In genomic region chr5:136075339-136075885, GRCh38 we compare ENCODE assay signal across 28 cellular contexts. TPM values are rescaled to one million over a fixed set of nuclear protein-coding genes. Genes with fewer than 3 reads are reported as not detected.
DNase-seq lines count a peak whose midpoint lies in the region; ATAC-seq, FAIRE-seq and TF ChIP-seq lines count a peak whose summit lies in the region.
"Had no signal": no experiment of that assay in that cellular context is flagged by ENCODE, and none has a peak within 500 bp of the region (broad histone marks: within the 10 kb centered on the region; RNA-seq: fewer than 3 reads in every experiment).

No MANE protein-coding gene starts in this region.

- peak; percentile 9; the same call in 1 of the 2 replicates for TF ChIP-seq CTCF in AG09319 (IDR thresholded peaks at IDR 0.05; ENCODE audit: low read depth, low read length)
- peak in 1 of 3 experiments; percentile 16; a peak in 1 of 6 replicates for TF ChIP-seq CTCF in GM12878 (IDR thresholded peaks at IDR 0.05 in 2 of 3, conservative IDR thresholded peaks at IDR 0.05 in 1 of 3; ENCODE audit: control insufficient read depth in 2 of 3, extremely low read depth in 1 of 3, insufficient read depth in 1 of 3, low read depth in 3 of 3, low read length in 3 of 3)
- peak; percentile 15 for TF ChIP-seq CTCF in fibroblast of villous mesenchyme (IDR thresholded peaks at IDR 0.05; ENCODE audit: insufficient read depth, low read depth, low read length)
- no peak for TF ChIP-seq CTCF in Peyer's patch (IDR thresholded peaks at IDR 0.05)

- SMC1A ChIA-PET in GM12878 (lab: Charles Lee; ENCODE audit: uncharacterized antibody, unreplicated experiment): interaction anchor here (0.8 to 4.6 kb wide), 22 partner anchors 8 to 114 kb away, joined by 3 to 19 read pairs (median 6); no protein-coding TSS in a partner anchor

- H3K4me1 ChIP-seq in GM12878 (ENCODE audit: control insufficient read depth, insufficient read depth, low read length): no peaks in the 10 kb centered on the region; the same call in 1 of the 2 replicates
- H3K4me1 ChIP-seq in Peyer's patch: no peaks in the 10 kb centered on the region
- H3K4me1 ChIP-seq: upper lobe of left lung had no signal

- no peak for DNase-seq in AG09319 (ENCODE audit: extremely low read depth, low read depth)
- peak; percentile 38 for DNase-seq in H7
- no peak for DNase-seq in GM12878 (ENCODE audit: low read depth, low spot score)
- DNase-seq in fibroblast of villous mesenchyme (ENCODE audit: low read depth): peak; percentile 65
- DNase-seq in Peyer's patch: no peak
- no peak for DNase-seq in OCI-M2 (lab: John Stamatoyannopoulos, UW; ENCODE audit: unreplicated experiment)
- no peak for DNase-seq in GDM1 (lab: John Stamatoyannopoulos, UW)
- no peak for DNase-seq in activated CD4-positive, alpha-beta T cell treated with anti-CD3 and anti-CD28 coated beads for 48 hours
- DNase-seq: activated CD4-positive, alpha-beta T cell treated with anti-CD3 and anti-CD28 coated beads, Interleukin-2, amount 10 ng/mL, durations not matched to agents 24 days and 14 days; C1 segment of cervical spinal cord; Caco-2; DND-41; effector CD4-positive, alpha-beta T cell; erythroblast; left ventricle myocardium superior; midbrain; naive thymus-derived CD8-positive, alpha-beta T cell; NCI-H146; occipital lobe; retina; SJCRH30; stimulated activated CD4-positive, alpha-beta T cell treated with anti-CD3 and anti-CD28 coated beads, Interleukin-2, amount 100 ng/mL, for 24 hours; upper lobe of left lung had no signal

- H3K4me2 ChIP-seq in GM12878 (ENCODE audit: control insufficient read depth, insufficient read depth): no peak overlapping the region
- H3K4me2 ChIP-seq: KMS-11, smooth muscle cell had no signal

- H4K20me1 ChIP-seq in GM12878 (ENCODE audit: control insufficient read depth, insufficient read depth): no peaks in the 10 kb centered on the region

- H3K79me2 ChIP-seq in GM12878 (ENCODE audit: control insufficient read depth, insufficient read depth, low read length): no peaks in the 10 kb centered on the region

- no peak for TF ChIP-seq POLR2A in GM12878 (IDR thresholded peaks at IDR 0.05; ENCODE audit: low read depth, low read length)
- no peak for TF ChIP-seq POLR2A in Peyer's patch (IDR thresholded peaks at IDR 0.05)

- H3K36me3 ChIP-seq in H7 (replicated peaks; ENCODE audit: control insufficient read depth, insufficient read depth, low read length): no peaks in the 10 kb centered on the region
- H3K36me3 ChIP-seq in GM12878 (ENCODE audit: control insufficient read depth in 2 of 2, insufficient read depth in 2 of 2, low read length in 1 of 2): no peaks in the 10 kb centered on the region; a peak in 1 of 4 replicates
- no peaks in the 10 kb centered on the region for H3K36me3 ChIP-seq in Peyer's patch
- H3K36me3 ChIP-seq: SJCRH30, upper lobe of left lung had no signal

- TF ChIP-seq EP300 in GM12878 (IDR thresholded peaks at IDR 0.05; ENCODE audit: borderline replicate concordance in 1 of 2, control insufficient read depth in 1 of 2, low read depth in 2 of 2, low read length in 2 of 2): no peak

- no peak overlapping the region for H3K9ac ChIP-seq in GM12878 (ENCODE audit: control insufficient read depth, insufficient read depth, low read length)
- H3K9ac ChIP-seq: KMS-11 had no signal

- peak; percentile 20 for ATAC-seq in GM12878
- ATAC-seq: left ventricle myocardium superior; naive thymus-derived CD8-positive, alpha-beta T cell had no signal

- H3K4me3 ChIP-seq in H7 (ENCODE audit: insufficient read depth, low read depth, low read length) (no peak overlapping the region), GM12878 (no peak overlapping the region), fibroblast of villous mesenchyme (ENCODE audit: low read depth, low read length) (no peak overlapping the region), Peyer's patch (no peak overlapping the region)
- H3K4me3 ChIP-seq: SJCRH30, smooth muscle cell, upper lobe of left lung had no signal

- POLR2A ChIA-PET in GM12878 (lab: Charles Lee): interaction anchor here (0.7 to 2.4 kb wide), 8 partner anchors 11 to 61 kb away, joined by 3 to 6 read pairs (median 3); partner anchors contain the start of gene SMAD5

- in situ Hi-C loops in GM12878 (cut with MboI): loop anchor here (5.0 kb wide), 1 partner anchor 188 kb away; no protein-coding TSS in a partner anchor

- no peak for FAIRE-seq in GM12878 (lab: Jason Lieb, UNC)
- FAIRE-seq: astrocyte, HTR-8/SVneo, islet of Langerhans had no signal

- intact Hi-C loops in GM12878 (cut with micrococcal nuclease; ENCODE audit: unreplicated experiment): no loop called here

- WGBS in GM12878 (ENCODE audit: insufficient coverage, insufficient replicate concordance, low lambda C conversion rate, missing lambda C conversion rate): 0% methylated on average over 1 of the region's 1 CpG

- no TSS peak for BruUV-seq in GM12878 (replicated peaks; lab: Mats Ljungman, UMichigan)

- no peak for TF ChIP-seq RAD21 in GM12878 (IDR thresholded peaks at IDR 0.05; ENCODE audit: insufficient read depth, low read depth, low read length)

- no peak overlapping the region for H2AFZ ChIP-seq in GM12878 (ENCODE audit: control insufficient read depth, low read depth, low read length)

- RAD21 ChIA-PET in GM12878 (lab: Charles Lee; ENCODE audit: unreplicated experiment): interaction anchor here (0.8 to 2.7 kb wide), 12 partner anchors 10 to 167 kb away, joined by 3 to 10 read pairs (median 5); no protein-coding TSS in a partner anchor

- H3K27me3 ChIP-seq in H7 (ENCODE audit: control insufficient read depth, insufficient read depth, low read length): no peaks in the 10 kb centered on the region
- peaks cover 0 to 2% of the 10 kb centered on the region in 2 experiments; a peak in 2 of 4 replicates for H3K27me3 ChIP-seq in GM12878 (replicated peaks in 1 of 2; ENCODE audit: control insufficient read depth in 2 of 2, insufficient read depth in 2 of 2, low read length in 1 of 2)
- no peaks in the 10 kb centered on the region for H3K27me3 ChIP-seq in Peyer's patch
- H3K27me3 ChIP-seq: SJCRH30, upper lobe of left lung had no signal

- H3K9me3 ChIP-seq in GM12878 (replicated peaks; ENCODE audit: control insufficient read depth, insufficient read depth, low read length) (no peaks in the 10 kb centered on the region; the same call in 2 of the 3 replicates), Peyer's patch (no peaks in the 10 kb centered on the region)
- H3K9me3 ChIP-seq: Caco-2, SJCRH30, upper lobe of left lung had no signal

- CTCF ChIA-PET in GM12878 (lab: Yijun Ruan, JAX): interaction anchor here (0.7 to 2.8 kb wide), 15 partner anchors 8 to 136 kb away, joined by 3 to 19 read pairs (median 5); no protein-coding TSS in a partner anchor

- H3K27ac ChIP-seq in GM12878 (ENCODE audit: control insufficient read depth, insufficient read depth): no peak overlapping the region
- H3K27ac ChIP-seq in Peyer's patch: no peak overlapping the region
- H3K27ac ChIP-seq: KMS-11, SJCRH30, upper lobe of left lung had no signal

TF ChIP-seq in GM12878, 131 proteins besides CTCF, POLR2A, EP300 and RAD21:
- TF ChIP-seq GABPA (IDR thresholded peaks at IDR 0.05; ENCODE audit: low read depth) (no peak), ZZZ3 (IDR thresholded peaks at IDR 0.05; ENCODE audit: control insufficient read depth, insufficient read length, low read depth) (no peak), CREB1 (IDR thresholded peaks at IDR 0.05; ENCODE audit: low read depth) (no peak), KLF5 (IDR thresholded peaks at IDR 0.05; ENCODE audit: partially characterized antibody) (no peak)

RNA-seq across cellular contexts. Expression of gene TGFBI, which starts 46.6 kb away (rescaled TPM):
- 3.2 and 4.3 TPM in 2 replicates for total RNA-seq in H7 (2014; rRNA removed; shearing (Covaris generic))
- 0.84 TPM in 1 of 2 replicates, not detected in the other for total RNA-seq in GM12878 (2013; cell fraction: nucleolus; rRNA removed)
- total RNA-seq in GM12878 (2014; rRNA removed): 0.17 and 0.71 TPM in 2 replicates
- total RNA-seq in GM12878 (2014; rRNA removed; fragmentation: Illumina TruSeq; extraction: Trizol): 0.09 and 0.13 TPM in 2 replicates
- total RNA-seq in GM12878 (2021): 0.64 and 1.3 TPM in 2 replicates
- not detected for polyA plus RNA-seq in GM12878 (2011; ENCODE audit: low read depth)
- polyA plus RNA-seq in GM12878 (2011; rRNA removed): 0.06 and 0.20 TPM in 2 replicates
- 0.13 and 0.22 TPM in 2 replicates for polyA plus RNA-seq in GM12878 (2011; cell fraction: cytosol; rRNA removed)
- polyA plus RNA-seq in GM12878 (2011; cell fraction: nucleus; rRNA removed): 0.37 and 0.39 TPM in 2 replicates
- 0.32 and 0.45 TPM in 2 replicates for polyA plus RNA-seq in GM12878 (2012)
- polyA plus RNA-seq in GM12878 (2014; fragmentation: Illumina TruSeq; extraction: Trizol): 0.12 TPM in 1 of 2 replicates, not detected in the other
- polyA plus RNA-seq in GM12878 (2014; fragmentation: Nextera tagmentation; extraction: Ambion mirVana): under 1 TPM; 0.16 to 0.22 TPM
- 0.13 and 0.23 TPM in 2 replicates for polyA plus RNA-seq in GM12878 (2014; rRNA removed)
- polyA plus RNA-seq in GM12878 (2016; fragmentation: Nextera tagmentation; extraction: Ambion mirVana): 1 to 10 TPM; 1.7 to 1.8 TPM
- 0.44 and 0.62 TPM in 2 replicates for polyA minus RNA-seq in GM12878 (2011; rRNA and poly(A)+ RNA removed)
- 0.80 and 1.1 TPM in 2 replicates for polyA minus RNA-seq in GM12878 (2011; cell fraction: cytosol; rRNA and poly(A)+ RNA removed)
- 0.24 TPM in 1 of 2 replicates, not detected in the other for polyA minus RNA-seq in GM12878 (2011; cell fraction: nucleus; rRNA and poly(A)+ RNA removed)
- total RNA-seq in fibroblast of villous mesenchyme: 281 and 496 TPM in 2 replicates
- total RNA-seq in Peyer's patch: 10 to 100 TPM; 17.5 to 56.9 (median 26.3) TPM
- total RNA-seq: activated CD4-positive, alpha-beta T cell treated with anti-CD3 and anti-CD28 coated beads, Interleukin-2, amount 10 ng/mL, durations not matched to agents 24 days and 14 days had no signal

RNA-seq across cellular contexts. Expression of gene SMAD5, which starts 57.2 kb away (rescaled TPM):
- total RNA-seq in H7 (2014; rRNA removed; shearing (Covaris generic)): 38.4 and 45.2 TPM in 2 replicates
- total RNA-seq in GM12878 (2013; cell fraction: nucleolus; rRNA removed): 145 and 164 TPM in 2 replicates
- 8.0 and 10.4 TPM in 2 replicates for total RNA-seq in GM12878 (2014; rRNA removed)
- total RNA-seq in GM12878 (2014; rRNA removed; fragmentation: Illumina TruSeq; extraction: Trizol): 11.1 and 11.4 TPM in 2 replicates
- total RNA-seq in GM12878 (2021): 14.8 and 15.4 TPM in 2 replicates
- polyA plus RNA-seq in GM12878 (2011; ENCODE audit: low read depth): 5.4 TPM
- polyA plus RNA-seq in GM12878 (2011; rRNA removed): 40.6 and 56.1 TPM in 2 replicates
- polyA plus RNA-seq in GM12878 (2011; cell fraction: cytosol; rRNA removed): 16.7 and 22.3 TPM in 2 replicates
- polyA plus RNA-seq in GM12878 (2011; cell fraction: nucleus; rRNA removed): 19.8 and 23.5 TPM in 2 replicates
- 5.0 and 5.7 TPM in 2 replicates for polyA plus RNA-seq in GM12878 (2012)
- 9.2 and 11.1 TPM in 2 replicates for polyA plus RNA-seq in GM12878 (2014; fragmentation: Illumina TruSeq; extraction: Trizol)
- polyA plus RNA-seq in GM12878 (2014; fragmentation: Nextera tagmentation; extraction: Ambion mirVana): 1 to 10 TPM; 3.6 to 7.1 TPM
- 12.4 and 12.5 TPM in 2 replicates for polyA plus RNA-seq in GM12878 (2014; rRNA removed)
- polyA plus RNA-seq in GM12878 (2016; fragmentation: Nextera tagmentation; extraction: Ambion mirVana): 10 to 100 TPM; 14.2 to 16.0 TPM
- 45.7 and 59.2 TPM in 2 replicates for polyA minus RNA-seq in GM12878 (2011; rRNA and poly(A)+ RNA removed)
- polyA minus RNA-seq in GM12878 (2011; cell fraction: cytosol; rRNA and poly(A)+ RNA removed): 11.4 and 22.4 TPM in 2 replicates
- polyA minus RNA-seq in GM12878 (2011; cell fraction: nucleus; rRNA and poly(A)+ RNA removed): 21.9 and 33.2 TPM in 2 replicates
- total RNA-seq in fibroblast of villous mesenchyme: 53.5 and 85.1 TPM in 2 replicates
- 10 to 100 TPM; 20.0 to 31.4 (median 23.7) TPM for total RNA-seq in Peyer's patch

Comparison
In these comparisons a context has a peak if more than half of its experiments do, and no peak if none do; other contexts are left out.
1. DNase-seq: peak in H7 (single experiment) and fibroblast of villous mesenchyme (single experiment); none in AG09319 (single experiment), GM12878 (single experiment), Peyer's patch (0 of 3), OCI-M2 (single experiment), GDM1 (single experiment) and activated CD4-positive, alpha-beta T cell treated with anti-CD3 and anti-CD28 coated beads for 48 hours (single experiment).
2. CTCF ChIP-seq: peak in AG09319 (single experiment) and fibroblast of villous mesenchyme (single experiment); none in Peyer's patch (0 of 6).